1 cellular context compared by ENCODE assay signal in genomic region chr2:20998972-20999905, GRCh38.
A peak's percentile ranks its signal among the peaks of the same experiment; 100 is the strongest.
TF ChIP-seq lines count a peak whose summit lies in the region.

No MANE protein-coding gene starts in this region.

TF ChIP-seq in HepG2, 621 proteins besides CTCF, POLR2A, EP300 and RAD21 (continued from another document and continues in another):
- TF ChIP-seq, protein P1, sequence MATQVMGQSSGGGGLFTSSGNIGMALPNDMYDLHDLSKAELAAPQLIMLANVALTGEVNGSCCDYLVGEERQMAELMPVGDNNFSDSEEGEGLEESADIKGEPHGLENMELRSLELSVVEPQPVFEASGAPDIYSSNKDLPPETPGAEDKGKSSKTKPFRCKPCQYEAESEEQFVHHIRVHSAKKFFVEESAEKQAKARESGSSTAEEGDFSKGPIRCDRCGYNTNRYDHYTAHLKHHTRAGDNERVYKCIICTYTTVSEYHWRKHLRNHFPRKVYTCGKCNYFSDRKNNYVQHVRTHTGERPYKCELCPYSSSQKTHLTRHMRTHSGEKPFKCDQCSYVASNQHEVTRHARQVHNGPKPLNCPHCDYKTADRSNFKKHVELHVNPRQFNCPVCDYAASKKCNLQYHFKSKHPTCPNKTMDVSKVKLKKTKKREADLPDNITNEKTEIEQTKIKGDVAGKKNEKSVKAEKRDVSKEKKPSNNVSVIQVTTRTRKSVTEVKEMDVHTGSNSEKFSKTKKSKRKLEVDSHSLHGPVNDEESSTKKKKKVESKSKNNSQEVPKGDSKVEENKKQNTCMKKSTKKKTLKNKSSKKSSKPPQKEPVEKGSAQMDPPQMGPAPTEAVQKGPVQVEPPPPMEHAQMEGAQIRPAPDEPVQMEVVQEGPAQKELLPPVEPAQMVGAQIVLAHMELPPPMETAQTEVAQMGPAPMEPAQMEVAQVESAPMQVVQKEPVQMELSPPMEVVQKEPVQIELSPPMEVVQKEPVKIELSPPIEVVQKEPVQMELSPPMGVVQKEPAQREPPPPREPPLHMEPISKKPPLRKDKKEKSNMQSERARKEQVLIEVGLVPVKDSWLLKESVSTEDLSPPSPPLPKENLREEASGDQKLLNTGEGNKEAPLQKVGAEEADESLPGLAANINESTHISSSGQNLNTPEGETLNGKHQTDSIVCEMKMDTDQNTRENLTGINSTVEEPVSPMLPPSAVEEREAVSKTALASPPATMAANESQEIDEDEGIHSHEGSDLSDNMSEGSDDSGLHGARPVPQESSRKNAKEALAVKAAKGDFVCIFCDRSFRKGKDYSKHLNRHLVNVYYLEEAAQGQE (IDR thresholded peaks at IDR 0.05; ENCODE audit: borderline replicate concordance in 1 of 2, low read depth in 1 of 2, low read length in 2 of 2), result no peak
- TF ChIP-seq NFIC (IDR thresholded peaks at IDR 0.05; ENCODE audit: low read length) (peak; percentile 52; the same call in 1 of the 2 replicates), ZNF558 (CRISPR knock-in tag; IDR thresholded peaks at IDR 0.05; ENCODE audit: borderline replicate concordance) (no peak), NR1H2 (CRISPR knock-in tag; IDR thresholded peaks at IDR 0.05; ENCODE audit: borderline replicate concordance, low read depth) (no peak), ZNF569 (CRISPR knock-in tag; IDR thresholded peaks at IDR 0.05; ENCODE audit: borderline replicate concordance) (no peak), HMG20B (CRISPR knock-in tag; conservative IDR thresholded peaks at IDR 0.05) (no peak), ZNF879 (CRISPR knock-in tag; IDR thresholded peaks at IDR 0.05) (no peak), KDM3A (CRISPR knock-in tag; IDR thresholded peaks at IDR 0.05; ENCODE audit: low read depth) (no peak), SMARCC2 (IDR thresholded peaks at IDR 0.05) (no peak), REL (CRISPR knock-in tag; conservative IDR thresholded peaks at IDR 0.05) (0 out of 2 replicates have a peak, but pooled peaks have one; percentile 38), FOSL1 (CRISPR knock-in tag; IDR thresholded peaks at IDR 0.05; ENCODE audit: borderline replicate concordance) (no peak), ZBTB14 (CRISPR knock-in tag; IDR thresholded peaks at IDR 0.05) (no peak), BRCA1 (CRISPR knock-in tag; IDR thresholded peaks at IDR 0.05) (no peak), IRF2 (CRISPR knock-in tag; IDR thresholded peaks at IDR 0.05) (no peak), ZNF326 (CRISPR knock-in tag; IDR thresholded peaks at IDR 0.05; ENCODE audit: borderline replicate concordance) (no peak), KLF6 (CRISPR knock-in tag; IDR thresholded peaks at IDR 0.05) (no peak), ZFP1 (CRISPR knock-in tag; IDR thresholded peaks at IDR 0.05) (no peak), ATRX (CRISPR knock-in tag; IDR thresholded peaks at IDR 0.05; ENCODE audit: borderline replicate concordance) (no peak), REXO4 (CRISPR knock-in tag; IDR thresholded peaks at IDR 0.05; ENCODE audit: borderline replicate concordance) (no peak), ARNT (IDR thresholded peaks at IDR 0.05) (no peak), ZKSCAN5 (CRISPR knock-in tag; IDR thresholded peaks at IDR 0.05) (no peak), ZBTB46 (CRISPR knock-in tag; IDR thresholded peaks at IDR 0.05; ENCODE audit: borderline replicate concordance) (no peak), NCOA2 (CRISPR knock-in tag; IDR thresholded peaks at IDR 0.05) (no peak), CENPT (CRISPR knock-in tag; IDR thresholded peaks at IDR 0.05; ENCODE audit: low read depth) (0 out of 2 replicates have a peak, but pooled peaks have one; percentile 22), CEBPG (CRISPR knock-in tag; IDR thresholded peaks at IDR 0.05) (no peak), HNRNPUL1 (IDR thresholded peaks at IDR 0.05; ENCODE audit: low read depth, low read length) (no peak; the same call in none of the 2 replicates), XBP1 (CRISPR knock-in tag; IDR thresholded peaks at IDR 0.05) (no peak), ZNF256 (CRISPR knock-in tag; conservative IDR thresholded peaks at IDR 0.05) (no peak), ZNF142 (CRISPR knock-in tag; IDR thresholded peaks at IDR 0.05) (no peak), NFIB (CRISPR knock-in tag; IDR thresholded peaks at IDR 0.05; ENCODE audit: borderline replicate concordance) (no peak), SATB2 (CRISPR knock-in tag; IDR thresholded peaks at IDR 0.05) (no peak), RORA (CRISPR knock-in tag; IDR thresholded peaks at IDR 0.05) (no peak; the same call in 1 of the 2 replicates), GATA4 (IDR thresholded peaks at IDR 0.05; ENCODE audit: borderline replicate concordance, low read depth) (0 out of 2 replicates have a peak, but pooled peaks have one; percentile 7), ZNF567 (CRISPR knock-in tag; IDR thresholded peaks at IDR 0.05; ENCODE audit: borderline replicate concordance) (no peak), NFATC3 (CRISPR knock-in tag; IDR thresholded peaks at IDR 0.05) (no peak), ZNF562 (CRISPR knock-in tag; IDR thresholded peaks at IDR 0.05; ENCODE audit: borderline replicate concordance) (0 out of 2 replicates have a peak, but pooled peaks have one; percentile 46), MEIS1 (CRISPR knock-in tag; IDR thresholded peaks at IDR 0.05; ENCODE audit: borderline replicate concordance) (0 out of 2 replicates have a peak, but pooled peaks have one; percentile 19), RARA (CRISPR knock-in tag; IDR thresholded peaks at IDR 0.05) (no peak), CREB1 (IDR thresholded peaks at IDR 0.05) (no peak), CREB1 (CRISPR knock-in tag; IDR thresholded peaks at IDR 0.05) (no peak; the same call in 1 of the 2 replicates), MAFK (conservative IDR thresholded peaks at IDR 0.05 in 1 of 2, IDR thresholded peaks at IDR 0.05 in 1 of 2; ENCODE audit: low read length in 2 of 2) (no peak), THYN1 (CRISPR knock-in tag; IDR thresholded peaks at IDR 0.05; ENCODE audit: borderline replicate concordance, low read depth) (no peak), MXI1 (IDR thresholded peaks at IDR 0.05; ENCODE audit: borderline replicate concordance, low read depth, low read length) (no peak), ZBTB7B (CRISPR knock-in tag; IDR thresholded peaks at IDR 0.05) (no peak)
- TF ChIP-seq, protein P2, sequence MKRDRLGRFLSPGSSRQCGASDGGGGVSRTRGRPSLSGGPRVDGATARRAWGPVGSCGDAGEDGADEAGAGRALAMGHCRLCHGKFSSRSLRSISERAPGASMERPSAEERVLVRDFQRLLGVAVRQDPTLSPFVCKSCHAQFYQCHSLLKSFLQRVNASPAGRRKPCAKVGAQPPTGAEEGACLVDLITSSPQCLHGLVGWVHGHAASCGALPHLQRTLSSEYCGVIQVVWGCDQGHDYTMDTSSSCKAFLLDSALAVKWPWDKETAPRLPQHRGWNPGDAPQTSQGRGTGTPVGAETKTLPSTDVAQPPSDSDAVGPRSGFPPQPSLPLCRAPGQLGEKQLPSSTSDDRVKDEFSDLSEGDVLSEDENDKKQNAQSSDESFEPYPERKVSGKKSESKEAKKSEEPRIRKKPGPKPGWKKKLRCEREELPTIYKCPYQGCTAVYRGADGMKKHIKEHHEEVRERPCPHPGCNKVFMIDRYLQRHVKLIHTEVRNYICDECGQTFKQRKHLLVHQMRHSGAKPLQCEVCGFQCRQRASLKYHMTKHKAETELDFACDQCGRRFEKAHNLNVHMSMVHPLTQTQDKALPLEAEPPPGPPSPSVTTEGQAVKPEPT (CRISPR knock-in tag; IDR thresholded peaks at IDR 0.05; ENCODE audit: low read depth), result no peak
- TF ChIP-seq, protein P3, sequence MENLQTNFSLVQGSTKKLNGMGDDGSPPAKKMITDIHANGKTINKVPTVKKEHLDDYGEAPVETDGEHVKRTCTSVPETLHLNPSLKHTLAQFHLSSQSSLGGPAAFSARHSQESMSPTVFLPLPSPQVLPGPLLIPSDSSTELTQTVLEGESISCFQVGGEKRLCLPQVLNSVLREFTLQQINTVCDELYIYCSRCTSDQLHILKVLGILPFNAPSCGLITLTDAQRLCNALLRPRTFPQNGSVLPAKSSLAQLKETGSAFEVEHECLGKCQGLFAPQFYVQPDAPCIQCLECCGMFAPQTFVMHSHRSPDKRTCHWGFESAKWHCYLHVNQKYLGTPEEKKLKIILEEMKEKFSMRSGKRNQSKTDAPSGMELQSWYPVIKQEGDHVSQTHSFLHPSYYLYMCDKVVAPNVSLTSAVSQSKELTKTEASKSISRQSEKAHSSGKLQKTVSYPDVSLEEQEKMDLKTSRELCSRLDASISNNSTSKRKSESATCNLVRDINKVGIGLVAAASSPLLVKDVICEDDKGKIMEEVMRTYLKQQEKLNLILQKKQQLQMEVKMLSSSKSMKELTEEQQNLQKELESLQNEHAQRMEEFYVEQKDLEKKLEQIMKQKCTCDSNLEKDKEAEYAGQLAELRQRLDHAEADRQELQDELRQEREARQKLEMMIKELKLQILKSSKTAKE (CRISPR knock-in tag; IDR thresholded peaks at IDR 0.05; ENCODE audit: borderline replicate concordance), result no peak
